1 cellular context compared by ENCODE assay signal in genomic region chr19:37979547-37980082, GRCh38.
A peak's percentile ranks its signal among the peaks of the same experiment; 100 is the strongest.
TF ChIP-seq lines count a peak whose summit lies in the region.

No MANE protein-coding gene starts in this region.

TF ChIP-seq in HEK293, 187 proteins besides CTCF, POLR2A, EP300 and RAD21 (continued from another document):
- TF ChIP-seq, protein P1, sequence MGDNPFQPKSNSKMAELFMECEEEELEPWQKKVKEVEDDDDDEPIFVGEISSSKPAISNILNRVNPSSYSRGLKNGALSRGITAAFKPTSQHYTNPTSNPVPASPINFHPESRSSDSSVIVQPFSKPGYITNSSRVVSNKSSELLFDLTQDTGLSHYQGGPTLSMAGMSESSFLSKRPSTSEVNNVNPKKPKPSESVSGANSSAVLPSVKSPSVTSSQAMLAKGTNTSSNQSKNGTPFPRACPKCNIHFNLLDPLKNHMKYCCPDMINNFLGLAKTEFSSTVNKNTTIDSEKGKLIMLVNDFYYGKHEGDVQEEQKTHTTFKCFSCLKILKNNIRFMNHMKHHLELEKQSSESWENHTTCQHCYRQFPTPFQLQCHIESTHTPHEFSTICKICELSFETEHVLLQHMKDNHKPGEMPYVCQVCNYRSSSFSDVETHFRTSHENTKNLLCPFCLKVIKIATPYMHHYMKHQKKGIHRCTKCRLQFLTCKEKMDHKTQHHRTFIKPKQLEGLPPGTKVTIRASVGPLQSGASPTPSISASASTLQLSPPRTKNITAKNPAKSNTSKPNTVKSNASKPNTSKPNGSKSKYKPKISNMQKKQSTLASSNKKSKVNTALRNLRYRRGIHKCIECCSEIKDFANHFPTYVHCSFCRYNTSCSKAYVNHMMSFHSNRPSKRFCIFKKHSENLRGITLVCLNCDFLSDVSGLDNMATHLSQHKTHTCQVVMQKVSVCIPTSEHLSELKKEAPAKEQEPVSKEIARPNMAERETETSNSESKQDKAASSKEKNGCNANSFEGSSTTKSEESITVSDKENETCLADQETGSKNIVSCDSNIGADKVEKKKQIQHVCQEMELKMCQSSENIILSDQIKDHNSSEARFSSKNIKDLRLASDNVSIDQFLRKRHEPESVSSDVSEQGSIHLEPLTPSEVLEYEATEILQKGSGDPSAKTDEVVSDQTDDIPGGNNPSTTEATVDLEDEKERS (tag by site-specific recombination; IDR thresholded peaks at IDR 0.05), result no peak
- TF ChIP-seq ZNF561 (tag by site-specific recombination; IDR thresholded peaks at IDR 0.05; ENCODE audit: borderline replicate concordance) (peak; percentile 71; the same call in 1 of the 2 replicates), ZNF138 (tag by site-specific recombination; IDR thresholded peaks at IDR 0.05; ENCODE audit: borderline replicate concordance) (no peak), ZNF664 (tag by site-specific recombination; IDR thresholded peaks at IDR 0.05) (no peak), ZNF114 (tag by site-specific recombination; IDR thresholded peaks at IDR 0.05) (no peak), ZNF48 (tag by site-specific recombination; IDR thresholded peaks at IDR 0.05) (no peak), ZNF777 (tag by site-specific recombination; IDR thresholded peaks at IDR 0.05; ENCODE audit: borderline replicate concordance) (no peak), ZNF169 (tag by site-specific recombination; IDR thresholded peaks at IDR 0.05) (no peak), ZNF26 (tag by site-specific recombination; IDR thresholded peaks at IDR 0.05) (no peak), ZNF341 (tag by site-specific recombination; IDR thresholded peaks at IDR 0.05; ENCODE audit: low read depth) (peak; percentile 61; the same call in 1 of the 2 replicates), ZNF211 (tag by site-specific recombination; IDR thresholded peaks at IDR 0.05; ENCODE audit: low read depth) (no peak), ZNF629 (tag by site-specific recombination; IDR thresholded peaks at IDR 0.05) (no peak), GLI4 (tag by site-specific recombination; IDR thresholded peaks at IDR 0.05) (no peak), OSR2 (tag by site-specific recombination; IDR thresholded peaks at IDR 0.05) (no peak)
- TF ChIP-seq, protein P2, sequence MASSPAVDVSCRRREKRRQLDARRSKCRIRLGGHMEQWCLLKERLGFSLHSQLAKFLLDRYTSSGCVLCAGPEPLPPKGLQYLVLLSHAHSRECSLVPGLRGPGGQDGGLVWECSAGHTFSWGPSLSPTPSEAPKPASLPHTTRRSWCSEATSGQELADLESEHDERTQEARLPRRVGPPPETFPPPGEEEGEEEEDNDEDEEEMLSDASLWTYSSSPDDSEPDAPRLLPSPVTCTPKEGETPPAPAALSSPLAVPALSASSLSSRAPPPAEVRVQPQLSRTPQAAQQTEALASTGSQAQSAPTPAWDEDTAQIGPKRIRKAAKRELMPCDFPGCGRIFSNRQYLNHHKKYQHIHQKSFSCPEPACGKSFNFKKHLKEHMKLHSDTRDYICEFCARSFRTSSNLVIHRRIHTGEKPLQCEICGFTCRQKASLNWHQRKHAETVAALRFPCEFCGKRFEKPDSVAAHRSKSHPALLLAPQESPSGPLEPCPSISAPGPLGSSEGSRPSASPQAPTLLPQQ (tag by site-specific recombination; IDR thresholded peaks at IDR 0.05), result peak; percentile 71
- TF ChIP-seq, protein P3, sequence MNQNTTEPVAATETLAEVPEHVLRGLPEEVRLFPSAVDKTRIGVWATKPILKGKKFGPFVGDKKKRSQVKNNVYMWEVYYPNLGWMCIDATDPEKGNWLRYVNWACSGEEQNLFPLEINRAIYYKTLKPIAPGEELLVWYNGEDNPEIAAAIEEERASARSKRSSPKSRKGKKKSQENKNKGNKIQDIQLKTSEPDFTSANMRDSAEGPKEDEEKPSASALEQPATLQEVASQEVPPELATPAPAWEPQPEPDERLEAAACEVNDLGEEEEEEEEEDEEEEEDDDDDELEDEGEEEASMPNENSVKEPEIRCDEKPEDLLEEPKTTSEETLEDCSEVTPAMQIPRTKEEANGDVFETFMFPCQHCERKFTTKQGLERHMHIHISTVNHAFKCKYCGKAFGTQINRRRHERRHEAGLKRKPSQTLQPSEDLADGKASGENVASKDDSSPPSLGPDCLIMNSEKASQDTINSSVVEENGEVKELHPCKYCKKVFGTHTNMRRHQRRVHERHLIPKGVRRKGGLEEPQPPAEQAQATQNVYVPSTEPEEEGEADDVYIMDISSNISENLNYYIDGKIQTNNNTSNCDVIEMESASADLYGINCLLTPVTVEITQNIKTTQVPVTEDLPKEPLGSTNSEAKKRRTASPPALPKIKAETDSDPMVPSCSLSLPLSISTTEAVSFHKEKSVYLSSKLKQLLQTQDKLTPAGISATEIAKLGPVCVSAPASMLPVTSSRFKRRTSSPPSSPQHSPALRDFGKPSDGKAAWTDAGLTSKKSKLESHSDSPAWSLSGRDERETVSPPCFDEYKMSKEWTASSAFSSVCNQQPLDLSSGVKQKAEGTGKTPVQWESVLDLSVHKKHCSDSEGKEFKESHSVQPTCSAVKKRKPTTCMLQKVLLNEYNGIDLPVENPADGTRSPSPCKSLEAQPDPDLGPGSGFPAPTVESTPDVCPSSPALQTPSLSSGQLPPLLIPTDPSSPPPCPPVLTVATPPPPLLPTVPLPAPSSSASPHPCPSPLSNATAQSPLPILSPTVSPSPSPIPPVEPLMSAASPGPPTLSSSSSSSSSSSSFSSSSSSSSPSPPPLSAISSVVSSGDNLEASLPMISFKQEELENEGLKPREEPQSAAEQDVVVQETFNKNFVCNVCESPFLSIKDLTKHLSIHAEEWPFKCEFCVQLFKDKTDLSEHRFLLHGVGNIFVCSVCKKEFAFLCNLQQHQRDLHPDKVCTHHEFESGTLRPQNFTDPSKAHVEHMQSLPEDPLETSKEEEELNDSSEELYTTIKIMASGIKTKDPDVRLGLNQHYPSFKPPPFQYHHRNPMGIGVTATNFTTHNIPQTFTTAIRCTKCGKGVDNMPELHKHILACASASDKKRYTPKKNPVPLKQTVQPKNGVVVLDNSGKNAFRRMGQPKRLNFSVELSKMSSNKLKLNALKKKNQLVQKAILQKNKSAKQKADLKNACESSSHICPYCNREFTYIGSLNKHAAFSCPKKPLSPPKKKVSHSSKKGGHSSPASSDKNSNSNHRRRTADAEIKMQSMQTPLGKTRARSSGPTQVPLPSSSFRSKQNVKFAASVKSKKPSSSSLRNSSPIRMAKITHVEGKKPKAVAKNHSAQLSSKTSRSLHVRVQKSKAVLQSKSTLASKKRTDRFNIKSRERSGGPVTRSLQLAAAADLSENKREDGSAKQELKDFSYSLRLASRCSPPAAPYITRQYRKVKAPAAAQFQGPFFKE (tag by site-specific recombination; IDR thresholded peaks at IDR 0.05; ENCODE audit: borderline replicate concordance), result no peak
- TF ChIP-seq, protein P4, sequence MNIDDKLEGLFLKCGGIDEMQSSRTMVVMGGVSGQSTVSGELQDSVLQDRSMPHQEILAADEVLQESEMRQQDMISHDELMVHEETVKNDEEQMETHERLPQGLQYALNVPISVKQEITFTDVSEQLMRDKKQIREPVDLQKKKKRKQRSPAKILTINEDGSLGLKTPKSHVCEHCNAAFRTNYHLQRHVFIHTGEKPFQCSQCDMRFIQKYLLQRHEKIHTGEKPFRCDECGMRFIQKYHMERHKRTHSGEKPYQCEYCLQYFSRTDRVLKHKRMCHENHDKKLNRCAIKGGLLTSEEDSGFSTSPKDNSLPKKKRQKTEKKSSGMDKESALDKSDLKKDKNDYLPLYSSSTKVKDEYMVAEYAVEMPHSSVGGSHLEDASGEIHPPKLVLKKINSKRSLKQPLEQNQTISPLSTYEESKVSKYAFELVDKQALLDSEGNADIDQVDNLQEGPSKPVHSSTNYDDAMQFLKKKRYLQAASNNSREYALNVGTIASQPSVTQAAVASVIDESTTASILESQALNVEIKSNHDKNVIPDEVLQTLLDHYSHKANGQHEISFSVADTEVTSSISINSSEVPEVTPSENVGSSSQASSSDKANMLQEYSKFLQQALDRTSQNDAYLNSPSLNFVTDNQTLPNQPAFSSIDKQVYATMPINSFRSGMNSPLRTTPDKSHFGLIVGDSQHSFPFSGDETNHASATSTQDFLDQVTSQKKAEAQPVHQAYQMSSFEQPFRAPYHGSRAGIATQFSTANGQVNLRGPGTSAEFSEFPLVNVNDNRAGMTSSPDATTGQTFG (tag by site-specific recombination; IDR thresholded peaks at IDR 0.05; ENCODE audit: borderline replicate concordance), result no peak
TF ChIP-seq in HEK293: peak in this region for 34.
